1 cellular context compared by ENCODE assay signal in genomic region chr2:45273412-45274189, GRCh38.
TF ChIP-seq lines count a peak whose summit lies in the region.

No MANE protein-coding gene starts in this region.

TF ChIP-seq in HepG2, 621 proteins besides CTCF, POLR2A, EP300 and RAD21 (continued from another document and continues in another):
- TF ChIP-seq REST (IDR thresholded peaks at IDR 0.05; ENCODE audit: borderline replicate concordance in 1 of 2, low read depth in 1 of 2, low read length in 2 of 2) (peak in 1 of 2 experiments; percentile 85; a peak in 2 of 4 replicates), SMAD1 (CRISPR knock-in tag; IDR thresholded peaks at IDR 0.05; ENCODE audit: borderline replicate concordance, low read depth) (no peak), PTBP1 (IDR thresholded peaks at IDR 0.05; ENCODE audit: low read depth, low read length, poor library complexity, severe bottlenecking) (no peak), TAF15 (IDR thresholded peaks at IDR 0.05; ENCODE audit: low read depth, low read length, poor library complexity, severe bottlenecking) (no peak), SOX5 (CRISPR knock-in tag; IDR thresholded peaks at IDR 0.05; ENCODE audit: borderline replicate concordance) (peak; percentile 95), RARA (CRISPR knock-in tag; IDR thresholded peaks at IDR 0.05) (peak; percentile 99), ZNF296 (CRISPR knock-in tag; conservative IDR thresholded peaks at IDR 0.05) (no peak), RXRA (CRISPR knock-in tag; IDR thresholded peaks at IDR 0.05) (peak; percentile 78; the same call in 1 of the 2 replicates), ARNT (IDR thresholded peaks at IDR 0.05) (no peak), ZNF850 (CRISPR knock-in tag; conservative IDR thresholded peaks at IDR 0.05) (no peak), DR1 (CRISPR knock-in tag; IDR thresholded peaks at IDR 0.05) (no peak), ZBTB7A (CRISPR knock-in tag; IDR thresholded peaks at IDR 0.05) (no peak), ZNF460 (CRISPR knock-in tag; IDR thresholded peaks at IDR 0.05; ENCODE audit: borderline replicate concordance) (no peak), EEA1 (CRISPR knock-in tag; IDR thresholded peaks at IDR 0.05; ENCODE audit: borderline replicate concordance) (no peak), DNMT3B (CRISPR knock-in tag; conservative IDR thresholded peaks at IDR 0.05) (no peak), NFRKB (IDR thresholded peaks at IDR 0.05) (no peak), ZNF773 (CRISPR knock-in tag; IDR thresholded peaks at IDR 0.05; ENCODE audit: borderline replicate concordance) (no peak), NONO (IDR thresholded peaks at IDR 0.05) (no peak), NONO (CRISPR knock-in tag; conservative IDR thresholded peaks at IDR 0.05) (peak; percentile 93), ZNF75D (CRISPR knock-in tag; IDR thresholded peaks at IDR 0.05; ENCODE audit: borderline replicate concordance) (no peak), ZNF326 (CRISPR knock-in tag; IDR thresholded peaks at IDR 0.05; ENCODE audit: borderline replicate concordance) (no peak), RNF2 (conservative IDR thresholded peaks at IDR 0.05; ENCODE audit: low read depth) (peak; percentile 69; the same call in 1 of the 2 replicates), HOXA5 (CRISPR knock-in tag; IDR thresholded peaks at IDR 0.05) (peak; percentile 80; the same call in 1 of the 2 replicates), CSRNP1 (CRISPR knock-in tag; IDR thresholded peaks at IDR 0.05) (peak; percentile 54; the same call in 1 of the 2 replicates), ATF7-NPFF (CRISPR knock-in tag; IDR thresholded peaks at IDR 0.05; ENCODE audit: low read depth) (0 out of 2 replicates have a peak, but pooled peaks have one; percentile 35), SRF (IDR thresholded peaks at IDR 0.05; ENCODE audit: low read depth, low read length) (no peak), TP53 (CRISPR knock-in tag; conservative IDR thresholded peaks at IDR 0.05) (no peak), MIER2 (CRISPR knock-in tag; IDR thresholded peaks at IDR 0.05) (peak; percentile 85), PCBP2 (optimal IDR thresholded peaks at IDR 0.05; ENCODE audit: low read depth, low read length, poor library complexity, severe bottlenecking) (no peak), SMAD3 (CRISPR knock-in tag; IDR thresholded peaks at IDR 0.05) (peak; percentile 98), ZNF512B (CRISPR knock-in tag; IDR thresholded peaks at IDR 0.05; ENCODE audit: borderline replicate concordance) (peak; percentile 94), NCOR1 (IDR thresholded peaks at IDR 0.05; ENCODE audit: borderline replicate concordance, low read length) (peak; percentile 90; the same call in 1 of the 2 replicates), MEIS1 (CRISPR knock-in tag; IDR thresholded peaks at IDR 0.05; ENCODE audit: borderline replicate concordance) (peak; percentile 96), KDM3A (CRISPR knock-in tag; IDR thresholded peaks at IDR 0.05; ENCODE audit: low read depth) (peak; percentile 55; the same call in 1 of the 2 replicates), HNRNPK (IDR thresholded peaks at IDR 0.05; ENCODE audit: low read depth, low read length, poor library complexity, severe bottlenecking) (no peak), ELF4 (CRISPR knock-in tag; IDR thresholded peaks at IDR 0.05; ENCODE audit: borderline replicate concordance) (no peak), DBP (CRISPR knock-in tag; IDR thresholded peaks at IDR 0.05; ENCODE audit: not compliant biosample characterization) (no peak), ZNF136 (CRISPR knock-in tag; IDR thresholded peaks at IDR 0.05; ENCODE audit: low read depth) (no peak), ZNF616 (CRISPR knock-in tag; IDR thresholded peaks at IDR 0.05; ENCODE audit: low read depth) (no peak), ZFY (CRISPR knock-in tag; IDR thresholded peaks at IDR 0.05) (peak; percentile 59), GATAD1 (CRISPR knock-in tag; IDR thresholded peaks at IDR 0.05) (peak; percentile 75), SOX13 (IDR thresholded peaks at IDR 0.05) (peak; percentile 95), SOX13 (CRISPR knock-in tag; conservative IDR thresholded peaks at IDR 0.05 in 1 of 2, IDR thresholded peaks at IDR 0.05 in 1 of 2) (peak in 1 of 2 experiments; percentile 98; a peak in 2 of 4 replicates), SMARCE1 (IDR thresholded peaks at IDR 0.05; ENCODE audit: borderline replicate concordance) (0 out of 2 replicates have a peak, but pooled peaks have one; percentile 19)
- TF ChIP-seq, protein P1, sequence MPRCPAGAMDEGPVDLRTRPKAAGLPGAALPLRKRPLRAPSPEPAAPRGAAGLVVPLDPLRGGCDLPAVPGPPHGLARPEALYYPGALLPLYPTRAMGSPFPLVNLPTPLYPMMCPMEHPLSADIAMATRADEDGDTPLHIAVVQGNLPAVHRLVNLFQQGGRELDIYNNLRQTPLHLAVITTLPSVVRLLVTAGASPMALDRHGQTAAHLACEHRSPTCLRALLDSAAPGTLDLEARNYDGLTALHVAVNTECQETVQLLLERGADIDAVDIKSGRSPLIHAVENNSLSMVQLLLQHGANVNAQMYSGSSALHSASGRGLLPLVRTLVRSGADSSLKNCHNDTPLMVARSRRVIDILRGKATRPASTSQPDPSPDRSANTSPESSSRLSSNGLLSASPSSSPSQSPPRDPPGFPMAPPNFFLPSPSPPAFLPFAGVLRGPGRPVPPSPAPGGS (CRISPR knock-in tag; IDR thresholded peaks at IDR 0.05): no peak
- TF ChIP-seq, protein P2, sequence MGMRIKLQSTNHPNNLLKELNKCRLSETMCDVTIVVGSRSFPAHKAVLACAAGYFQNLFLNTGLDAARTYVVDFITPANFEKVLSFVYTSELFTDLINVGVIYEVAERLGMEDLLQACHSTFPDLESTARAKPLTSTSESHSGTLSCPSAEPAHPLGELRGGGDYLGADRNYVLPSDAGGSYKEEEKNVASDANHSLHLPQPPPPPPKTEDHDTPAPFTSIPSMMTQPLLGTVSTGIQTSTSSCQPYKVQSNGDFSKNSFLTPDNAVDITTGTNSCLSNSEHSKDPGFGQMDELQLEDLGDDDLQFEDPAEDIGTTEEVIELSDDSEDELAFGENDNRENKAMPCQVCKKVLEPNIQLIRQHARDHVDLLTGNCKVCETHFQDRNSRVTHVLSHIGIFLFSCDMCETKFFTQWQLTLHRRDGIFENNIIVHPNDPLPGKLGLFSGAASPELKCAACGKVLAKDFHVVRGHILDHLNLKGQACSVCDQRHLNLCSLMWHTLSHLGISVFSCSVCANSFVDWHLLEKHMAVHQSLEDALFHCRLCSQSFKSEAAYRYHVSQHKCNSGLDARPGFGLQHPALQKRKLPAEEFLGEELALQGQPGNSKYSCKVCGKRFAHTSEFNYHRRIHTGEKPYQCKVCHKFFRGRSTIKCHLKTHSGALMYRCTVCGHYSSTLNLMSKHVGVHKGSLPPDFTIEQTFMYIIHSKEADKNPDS (CRISPR knock-in tag; IDR thresholded peaks at IDR 0.05): no peak
- TF ChIP-seq, protein P3, sequence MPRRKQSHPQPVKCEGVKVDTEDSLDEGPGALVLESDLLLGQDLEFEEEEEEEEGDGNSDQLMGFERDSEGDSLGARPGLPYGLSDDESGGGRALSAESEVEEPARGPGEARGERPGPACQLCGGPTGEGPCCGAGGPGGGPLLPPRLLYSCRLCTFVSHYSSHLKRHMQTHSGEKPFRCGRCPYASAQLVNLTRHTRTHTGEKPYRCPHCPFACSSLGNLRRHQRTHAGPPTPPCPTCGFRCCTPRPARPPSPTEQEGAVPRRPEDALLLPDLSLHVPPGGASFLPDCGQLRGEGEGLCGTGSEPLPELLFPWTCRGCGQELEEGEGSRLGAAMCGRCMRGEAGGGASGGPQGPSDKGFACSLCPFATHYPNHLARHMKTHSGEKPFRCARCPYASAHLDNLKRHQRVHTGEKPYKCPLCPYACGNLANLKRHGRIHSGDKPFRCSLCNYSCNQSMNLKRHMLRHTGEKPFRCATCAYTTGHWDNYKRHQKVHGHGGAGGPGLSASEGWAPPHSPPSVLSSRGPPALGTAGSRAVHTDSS (CRISPR knock-in tag; conservative IDR thresholded peaks at IDR 0.05): no peak
- TF ChIP-seq, protein P4, sequence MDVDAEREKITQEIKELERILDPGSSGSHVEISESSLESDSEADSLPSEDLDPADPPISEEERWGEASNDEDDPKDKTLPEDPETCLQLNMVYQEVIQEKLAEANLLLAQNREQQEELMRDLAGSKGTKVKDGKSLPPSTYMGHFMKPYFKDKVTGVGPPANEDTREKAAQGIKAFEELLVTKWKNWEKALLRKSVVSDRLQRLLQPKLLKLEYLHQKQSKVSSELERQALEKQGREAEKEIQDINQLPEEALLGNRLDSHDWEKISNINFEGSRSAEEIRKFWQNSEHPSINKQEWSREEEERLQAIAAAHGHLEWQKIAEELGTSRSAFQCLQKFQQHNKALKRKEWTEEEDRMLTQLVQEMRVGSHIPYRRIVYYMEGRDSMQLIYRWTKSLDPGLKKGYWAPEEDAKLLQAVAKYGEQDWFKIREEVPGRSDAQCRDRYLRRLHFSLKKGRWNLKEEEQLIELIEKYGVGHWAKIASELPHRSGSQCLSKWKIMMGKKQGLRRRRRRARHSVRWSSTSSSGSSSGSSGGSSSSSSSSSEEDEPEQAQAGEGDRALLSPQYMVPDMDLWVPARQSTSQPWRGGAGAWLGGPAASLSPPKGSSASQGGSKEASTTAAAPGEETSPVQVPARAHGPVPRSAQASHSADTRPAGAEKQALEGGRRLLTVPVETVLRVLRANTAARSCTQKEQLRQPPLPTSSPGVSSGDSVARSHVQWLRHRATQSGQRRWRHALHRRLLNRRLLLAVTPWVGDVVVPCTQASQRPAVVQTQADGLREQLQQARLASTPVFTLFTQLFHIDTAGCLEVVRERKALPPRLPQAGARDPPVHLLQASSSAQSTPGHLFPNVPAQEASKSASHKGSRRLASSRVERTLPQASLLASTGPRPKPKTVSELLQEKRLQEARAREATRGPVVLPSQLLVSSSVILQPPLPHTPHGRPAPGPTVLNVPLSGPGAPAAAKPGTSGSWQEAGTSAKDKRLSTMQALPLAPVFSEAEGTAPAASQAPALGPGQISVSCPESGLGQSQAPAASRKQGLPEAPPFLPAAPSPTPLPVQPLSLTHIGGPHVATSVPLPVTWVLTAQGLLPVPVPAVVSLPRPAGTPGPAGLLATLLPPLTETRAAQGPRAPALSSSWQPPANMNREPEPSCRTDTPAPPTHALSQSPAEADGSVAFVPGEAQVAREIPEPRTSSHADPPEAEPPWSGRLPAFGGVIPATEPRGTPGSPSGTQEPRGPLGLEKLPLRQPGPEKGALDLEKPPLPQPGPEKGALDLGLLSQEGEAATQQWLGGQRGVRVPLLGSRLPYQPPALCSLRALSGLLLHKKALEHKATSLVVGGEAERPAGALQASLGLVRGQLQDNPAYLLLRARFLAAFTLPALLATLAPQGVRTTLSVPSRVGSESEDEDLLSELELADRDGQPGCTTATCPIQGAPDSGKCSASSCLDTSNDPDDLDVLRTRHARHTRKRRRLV (CRISPR knock-in tag; IDR thresholded peaks at IDR 0.05): no peak; the same call in 1 of the 2 replicates
